14 cellular contexts compared by ENCODE assay signal in genomic region chr12:89475203-89475990, GRCh38. TPM values are rescaled to one million over a fixed set of nuclear protein-coding genes. Genes with fewer than 3 reads are reported as not detected.
A peak's percentile ranks its signal among the peaks of the same experiment; 100 is the strongest.
DNase-seq lines count a peak whose midpoint lies in the region; ATAC-seq and TF ChIP-seq lines count a peak whose summit lies in the region.
"Had no signal": no experiment of that assay in that cellular context is flagged by ENCODE, and none has a peak within 500 bp of the region (broad histone marks: within the 10 kb centered on the region; RNA-seq: fewer than 3 reads in every experiment).

No MANE protein-coding gene starts in this region.

- peak overlapping the region; percentile 24 for H3K27ac Mint-ChIP-seq in activated naive CD8-positive, alpha-beta T cell
- H3K27ac Mint-ChIP-seq in activated naive CD8-positive, alpha-beta T cell treated with anti-CD3 and anti-CD28 coated beads for 36 hours: no peak overlapping the region
- peak overlapping the region; percentile 60 for H3K27ac Mint-ChIP-seq in HFFc6
- H3K27ac Mint-ChIP-seq in stimulated activated effector memory CD8-positive, alpha-beta T cell treated with anti-CD3 and anti-CD28 coated beads, Interleukin-12 subunit alpha, Interleukin-12 subunit beta, amount 100 ng/mL, for 72 hours: peak overlapping the region; percentile 80
- H3K27ac Mint-ChIP-seq: activated naive CD4-positive, alpha-beta T cell treated with anti-CD3 and anti-CD28 coated beads, Interleukin-2, amount 10 ng/mL, durations not matched to agents 7 days and 5 days; mesothelial cell of epicardium had no signal

- no peaks in the 10 kb centered on the region for H3K36me3 Mint-ChIP-seq in activated naive CD8-positive, alpha-beta T cell
- no peaks in the 10 kb centered on the region for H3K36me3 Mint-ChIP-seq in activated naive CD8-positive, alpha-beta T cell treated with anti-CD3 and anti-CD28 coated beads for 36 hours
- no peaks in the 10 kb centered on the region for H3K36me3 Mint-ChIP-seq in HFFc6 (ENCODE audit: low read depth)
- peaks cover 28% of the 10 kb centered on the region for H3K36me3 Mint-ChIP-seq in stimulated activated effector memory CD8-positive, alpha-beta T cell treated with anti-CD3 and anti-CD28 coated beads, Interleukin-12 subunit alpha, Interleukin-12 subunit beta, amount 100 ng/mL, for 72 hours
- H3K36me3 Mint-ChIP-seq: mesothelial cell of epicardium had no signal

- ATAC-seq in stimulated activated effector memory CD8-positive, alpha-beta T cell treated with anti-CD3 and anti-CD28 coated beads, Interleukin-12 subunit alpha, Interleukin-12 subunit beta, amount 100 ng/mL, for 72 hours: no peak
- ATAC-seq: effector memory CD8-positive, alpha-beta T cell; pancreas had no signal

- no peak for TF ChIP-seq CTCF in HFFc6 (IDR thresholded peaks at IDR 0.05)

- no peak for DNase-seq in activated naive CD8-positive, alpha-beta T cell treated with anti-CD3 and anti-CD28 coated beads for 36 hours
- peak; percentile 25 for DNase-seq in HFFc6
- peak; percentile 52 for DNase-seq in RKO (ENCODE audit: low spot score)
- no peak for DNase-seq in stimulated activated effector memory CD8-positive, alpha-beta T cell treated with anti-CD3 and anti-CD28 coated beads, Interleukin-12 subunit alpha, Interleukin-12 subunit beta, amount 100 ng/mL, for 72 hours (ENCODE audit: low spot score in 2 of 2)
- no peak for DNase-seq in NCI-H69 (lab: John Stamatoyannopoulos, UW)
- DNase-seq in superior temporal gyrus (ENCODE audit: extremely low spot score): no peak
- no peak for DNase-seq in NCI-H1417 (lab: John Stamatoyannopoulos, UW)
- DNase-seq: activated naive CD4-positive, alpha-beta T cell treated with anti-CD3 and anti-CD28 coated beads, Interleukin-2, amount 10 ng/mL, durations not matched to agents 7 days and 5 days; Calu3; effector memory CD8-positive, alpha-beta T cell; MV-4-11; pancreas had no signal

- H3K27me3 Mint-ChIP-seq in activated naive CD8-positive, alpha-beta T cell: no peaks in the 10 kb centered on the region
- no peaks in the 10 kb centered on the region for H3K27me3 Mint-ChIP-seq in activated naive CD8-positive, alpha-beta T cell treated with anti-CD3 and anti-CD28 coated beads for 36 hours
- H3K27me3 Mint-ChIP-seq in HFFc6 (ENCODE audit: insufficient read depth): no peaks in the 10 kb centered on the region
- H3K27me3 Mint-ChIP-seq: activated naive CD4-positive, alpha-beta T cell treated with anti-CD3 and anti-CD28 coated beads, Interleukin-2, amount 10 ng/mL, durations not matched to agents 7 days and 5 days; effector memory CD8-positive, alpha-beta T cell had no signal

- H3K4me1 Mint-ChIP-seq in activated naive CD8-positive, alpha-beta T cell (ENCODE audit: low read depth): peaks cover 31% of the 10 kb centered on the region
- peaks cover 27% of the 10 kb centered on the region for H3K4me1 Mint-ChIP-seq in activated naive CD8-positive, alpha-beta T cell treated with anti-CD3 and anti-CD28 coated beads for 36 hours
- H3K4me1 Mint-ChIP-seq in HFFc6 (ENCODE audit: low read depth): peaks cover 74% of the 10 kb centered on the region
- peaks cover 59% of the 10 kb centered on the region for H3K4me1 Mint-ChIP-seq in stimulated activated effector memory CD8-positive, alpha-beta T cell treated with anti-CD3 and anti-CD28 coated beads, Interleukin-12 subunit alpha, Interleukin-12 subunit beta, amount 100 ng/mL, for 72 hours

- no peak overlapping the region for H3K4me3 Mint-ChIP-seq in activated naive CD8-positive, alpha-beta T cell
- H3K4me3 Mint-ChIP-seq in activated naive CD8-positive, alpha-beta T cell treated with anti-CD3 and anti-CD28 coated beads for 36 hours: no peak overlapping the region
- H3K4me3 Mint-ChIP-seq in HFFc6: no peak overlapping the region; the same call in 1 of the 2 replicates
- H3K4me3 Mint-ChIP-seq in stimulated activated effector memory CD8-positive, alpha-beta T cell treated with anti-CD3 and anti-CD28 coated beads, Interleukin-12 subunit alpha, Interleukin-12 subunit beta, amount 100 ng/mL, for 72 hours: peak overlapping the region; percentile 28
- H3K4me3 Mint-ChIP-seq: activated naive CD4-positive, alpha-beta T cell treated with anti-CD3 and anti-CD28 coated beads, Interleukin-2, amount 10 ng/mL, durations not matched to agents 7 days and 5 days; mesothelial cell of epicardium had no signal

- H3K9me3 Mint-ChIP-seq in activated naive CD8-positive, alpha-beta T cell (ENCODE audit: low read depth): no peaks in the 10 kb centered on the region
- no peaks in the 10 kb centered on the region for H3K9me3 Mint-ChIP-seq in activated naive CD8-positive, alpha-beta T cell treated with anti-CD3 and anti-CD28 coated beads for 36 hours
- H3K9me3 Mint-ChIP-seq in HFFc6: no peaks in the 10 kb centered on the region
- H3K9me3 Mint-ChIP-seq in stimulated activated effector memory CD8-positive, alpha-beta T cell treated with anti-CD3 and anti-CD28 coated beads, Interleukin-12 subunit alpha, Interleukin-12 subunit beta, amount 100 ng/mL, for 72 hours: no peaks in the 10 kb centered on the region
- H3K9me3 Mint-ChIP-seq: activated naive CD4-positive, alpha-beta T cell treated with anti-CD3 and anti-CD28 coated beads, Interleukin-2, amount 10 ng/mL, durations not matched to agents 7 days and 5 days; effector memory CD8-positive, alpha-beta T cell; mesothelial cell of epicardium had no signal

RNA-seq across cellular contexts. Expression of gene GALNT4, which starts 49.2 kb away (rescaled TPM):
- total RNA-seq in activated naive CD8-positive, alpha-beta T cell treated with anti-CD3 and anti-CD28 coated beads for 36 hours: 1 to 10 TPM; 5.4 to 5.7 TPM
- total RNA-seq in HFFc6 (2021; fragmentation: NEBNext Ultra II Directional; extraction: Animal tissue kit (Norgen Biotek cat#: 25700)): 1 to 10 TPM; 6.9 to 8.1 (median 7.4) TPM

RNA-seq across cellular contexts. Expression of gene POC1B, which starts 50.5 kb away (rescaled TPM):
- 10 to 100 TPM; 18.8 to 19.2 TPM for total RNA-seq in activated naive CD8-positive, alpha-beta T cell treated with anti-CD3 and anti-CD28 coated beads for 36 hours
- total RNA-seq in HFFc6 (2021; fragmentation: NEBNext Ultra II Directional; extraction: Animal tissue kit (Norgen Biotek cat#: 25700)): 10 to 100 TPM; 10.4 to 12.6 (median 11.1) TPM

Comparison
In these comparisons a context has a peak if more than half of its experiments do, and no peak if none do; other contexts are left out.
1. DNase-seq: peak in HFFc6 (single experiment) and RKO (single experiment); none in activated naive CD8-positive, alpha-beta T cell treated with anti-CD3 and anti-CD28 coated beads for 36 hours (single experiment), stimulated activated effector memory CD8-positive, alpha-beta T cell treated with anti-CD3 and anti-CD28 coated beads, Interleukin-12 subunit alpha, Interleukin-12 subunit beta, amount 100 ng/mL, for 72 hours (0 of 2), NCI-H69 (single experiment), superior temporal gyrus (single experiment) and NCI-H1417 (0 of 3).